ENCODE assay signal across 8 cellular contexts in the genomic region with DNA sequence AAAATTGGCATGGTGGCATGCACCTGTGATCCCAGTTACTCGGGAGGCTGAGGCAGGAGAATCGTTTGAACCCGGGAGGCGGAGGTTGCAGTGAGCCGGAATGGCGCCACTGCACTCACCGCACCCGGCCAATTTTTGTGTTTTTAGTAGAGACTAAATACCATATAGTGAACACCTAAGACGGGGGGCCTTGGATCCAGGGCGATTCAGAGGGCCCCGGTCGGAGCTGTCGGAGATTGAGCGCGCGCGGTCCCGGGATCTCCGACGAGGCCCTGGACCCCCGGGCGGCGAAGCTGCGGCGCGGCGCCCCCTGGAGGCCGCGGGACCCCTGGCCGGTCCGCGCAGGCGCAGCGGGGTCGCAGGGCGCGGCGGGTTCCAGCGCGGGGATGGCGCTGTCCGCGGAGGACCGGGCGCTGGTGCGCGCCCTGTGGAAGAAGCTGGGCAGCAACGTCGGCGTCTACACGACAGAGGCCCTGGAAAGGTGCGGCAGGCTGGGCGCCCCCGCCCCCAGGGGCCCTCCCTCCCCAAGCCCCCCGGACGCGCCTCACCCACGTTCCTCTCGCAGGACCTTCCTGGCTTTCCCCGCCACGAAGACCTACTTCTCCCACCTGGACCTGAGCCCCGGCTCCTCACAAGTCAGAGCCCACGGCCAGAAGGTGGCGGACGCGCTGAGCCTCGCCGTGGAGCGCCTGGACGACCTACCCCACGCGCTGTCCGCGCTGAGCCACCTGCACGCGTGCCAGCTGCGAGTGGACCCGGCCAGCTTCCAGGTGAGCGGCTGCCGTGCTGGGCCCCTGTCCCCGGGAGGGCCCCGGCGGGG. TPM values are rescaled to one million over a fixed set of nuclear protein-coding genes. Genes with fewer than 3 reads are reported as not detected.
DNase-seq lines count a peak whose midpoint lies in the region; ATAC-seq and TF ChIP-seq lines count a peak whose summit lies in the region.

A gene (plus strand): TSS at position 359 of the 820 bp plus-strand sequence. CDS start 28 bp downstream, at position 387.

- peaks cover 13% of the 10 kb centered on the region for H3K27me3 Mint-ChIP-seq in endothelial cell (ENCODE audit: unreplicated experiment)
- H3K27me3 Mint-ChIP-seq in naive thymus-derived CD8-positive, alpha-beta T cell = peaks cover 8 to 22% (median 16%) of the 10 kb centered on the region in 5 donors
- H3K27me3 Mint-ChIP-seq in CD14-positive monocyte (ENCODE audit: low read depth in 3 of 3) = peaks cover 40 to 59% (median 49%) of the 10 kb centered on the region in 3 donors

- intact Hi-C loops in A673 (cut with micrococcal nuclease; ENCODE audit: unreplicated experiment) (loop anchor here (2.0 kb wide), 1 partner anchor 64 kb away; no protein-coding TSS in a partner anchor), CD14-positive monocyte (cut with micrococcal nuclease) (no loop called here)

- H3K27me3 ChIP-seq in A673 (replicated peaks; ENCODE audit: insufficient read depth, low read depth, low read length, poor library complexity) = peaks cover 13% of the 10 kb centered on the region

- no TSS peak for BruUV-seq in A673 (replicated peaks; lab: Mats Ljungman, UMichigan)

- H3K9me3 ChIP-seq in A673 (ENCODE audit: low read depth, low read length, poor library complexity, severe bottlenecking) = no peaks in the 10 kb centered on the region

- H3K4me3 Mint-ChIP-seq in endothelial cell (ENCODE audit: unreplicated experiment) (no peak within 1 kb of the TSS), CD14-positive monocyte (peak within 1 kb of the TSS in 1 of 2 donors; percentile 80)
- peak within 1 kb of the TSS; percentile 50 to 67 (median 58) for H3K4me3 Mint-ChIP-seq in naive thymus-derived CD8-positive, alpha-beta T cell

- POLR2A ChIA-PET in A673 (lab: Charles Lee; ENCODE audit: low non-redundant PET) = no interaction called here
- POLR2A ChIA-PET in naive thymus-derived CD8-positive, alpha-beta T cell (lab: Charles Lee) = interaction anchor here (0.9 to 1.5 kb wide), 2 partner anchors 42 to 174 kb away, joined by 4 to 6 read pairs; a partner anchor contains a TSS

- peak; percentile 65 for DNase-seq in A673 (ENCODE audit: low spot score)
- DNase-seq in endothelial cell (ENCODE audit: low spot score) = peak; percentile 85
- DNase-seq in naive thymus-derived CD8-positive, alpha-beta T cell = peak in 8 of 10 donors; percentile 15 to 65 (median 48)
- DNase-seq in CD14-positive monocyte (ENCODE audit: low spot score) = no peak
- DNase-seq in DMS79 (lab: John Stamatoyannopoulos, UW) = no peak
- no peak for DNase-seq in NK-92 treated with Interleukin-12 subunit alpha and Interleukin-12 subunit beta, amount 100 ng/mL, for 24 hours (lab: John Stamatoyannopoulos, UW)

- CTCF ChIA-PET in A673 (lab: Charles Lee) = interaction anchor here (0.6 to 1.3 kb wide), 4 partner anchors 63 to 115 kb away, joined by 3 to 10 read pairs (median 4); no protein-coding TSS in a partner anchor

- H3K27ac Mint-ChIP-seq in endothelial cell (ENCODE audit: unreplicated experiment) = no peak within 1 kb of the TSS
- no peak within 1 kb of the TSS for H3K27ac Mint-ChIP-seq in naive thymus-derived CD8-positive, alpha-beta T cell
- no peak within 1 kb of the TSS for H3K27ac Mint-ChIP-seq in CD14-positive monocyte

- ATAC-seq in GM18511 (IDR thresholded peaks at IDR 0.05; ENCODE audit: unreplicated experiment) = peak; percentile 6
- peak; percentile 23 to 24 for ATAC-seq in naive thymus-derived CD8-positive, alpha-beta T cell

- H3K4me1 Mint-ChIP-seq in endothelial cell (ENCODE audit: unreplicated experiment) = no peaks in the 10 kb centered on the region
- peaks cover 0 to 13% (median 5%) of the 10 kb centered on the region in 4 donors for H3K4me1 Mint-ChIP-seq in naive thymus-derived CD8-positive, alpha-beta T cell
- peaks cover 8% of the 10 kb centered on the region for H3K4me1 Mint-ChIP-seq in CD14-positive monocyte

- no peaks in the 10 kb centered on the region for H3K36me3 ChIP-seq in A673 (ENCODE audit: insufficient read depth, low read length, poor library complexity, severe bottlenecking)

- H3K9me3 Mint-ChIP-seq in endothelial cell (ENCODE audit: unreplicated experiment) (no peaks in the 10 kb centered on the region), CD14-positive monocyte (peaks cover 0 to 10% (median 3%) of the 10 kb centered on the region in 7 donors)
- H3K9me3 Mint-ChIP-seq in naive thymus-derived CD8-positive, alpha-beta T cell = no peaks in the 10 kb centered on the region

- TF ChIP-seq CTCF in A673 (conservative IDR thresholded peaks at IDR 0.05; ENCODE audit: low read depth, low read length) (peak; percentile 53), VCaP (conservative IDR thresholded peaks at IDR 0.05) (peak; percentile 84), endothelial cell (IDR thresholded peaks at IDR 0.05; ENCODE audit: unreplicated experiment) (peak; percentile 81), CD14-positive monocyte (IDR thresholded peaks at IDR 0.05) (no peak)

- no peak within 1 kb of the TSS for H3K27ac ChIP-seq in A673 (ENCODE audit: low read depth, low read length, poor library complexity, severe bottlenecking)
- H3K27ac ChIP-seq in VCaP = peak within 1 kb of the TSS; percentile 79

- H3K36me3 Mint-ChIP-seq in endothelial cell (ENCODE audit: low read depth, unreplicated experiment) = peaks cover 8% of the 10 kb centered on the region
- H3K36me3 Mint-ChIP-seq in naive thymus-derived CD8-positive, alpha-beta T cell = peaks cover 0 to 3% (median 0%) of the 10 kb centered on the region in 3 donors
- H3K36me3 Mint-ChIP-seq in CD14-positive monocyte = peaks cover 4 to 7% of the 10 kb centered on the region in 2 donors

- H3K4me3 ChIP-seq in A673 (ENCODE audit: low read depth, low read length, poor library complexity, severe bottlenecking) = peak within 1 kb of the TSS; percentile 52

- H3K4me1 ChIP-seq in A673 (ENCODE audit: insufficient read depth, low read length, poor library complexity, severe bottlenecking) = peaks cover 22% of the 10 kb centered on the region

RNA-seq across cellular contexts. Expression of the gene that starts here (rescaled TPM):
- total RNA-seq in A673 (2021) (1.2 and 5.2 TPM in 2 replicates), endothelial cell (ENCODE audit: unreplicated experiment) (not detected)
- not detected for total RNA-seq in naive thymus-derived CD8-positive, alpha-beta T cell
- polyA plus RNA-seq in naive thymus-derived CD8-positive, alpha-beta T cell = under 1 TPM in 1 of 3 donors, not detected in 2; 0.71 TPM
- not detected for polyA plus RNA-seq in CD14-positive monocyte

Comparison
In these comparisons a context has a peak if more than half of its experiments do, and no peak if none do; other contexts are left out.
1. Peak in DNase-seq in endothelial cell; RNA of the gene not detected or under 1 TPM.
2. Peak in DNase-seq and ATAC-seq in naive thymus-derived CD8-positive, alpha-beta T cell; RNA of the gene not detected or under 1 TPM.